28 cellular contexts compared by ENCODE assay signal in genomic region chr16:12294471-12294870, GRCh38.
"Had no signal": no experiment of that assay in that cellular context is flagged by ENCODE, and none has a peak within 500 bp of the region (broad histone marks: within the 10 kb centered on the region; RNA-seq: fewer than 3 reads in every experiment).

No MANE protein-coding gene starts in this region.

- H3K27me3 ChIP-seq: SJSA1 had no signal

- H3K27me3 Mint-ChIP-seq: activated naive CD8-positive, alpha-beta T cell; central memory CD8-positive, alpha-beta T cell had no signal

- ATAC-seq: activated T-cell treated with anti-CD3 and anti-CD28 coated beads, Interleukin-2, amount 50 U/mL, for 4 hours; PC-3; SK-N-SH treated with all-trans-retinoic acid at 6 μM for 48 hours; WTC11 had no signal

- H3K4me3 ChIP-seq: SJSA1 had no signal

- H3K36me3 ChIP-seq: SJSA1 had no signal

- H3K4me1 ChIP-seq: SJSA1 had no signal

- H3K4me3 Mint-ChIP-seq: activated naive CD4-positive, alpha-beta T cell treated with anti-CD3 and anti-CD28 coated beads for 36 hours; activated naive CD8-positive, alpha-beta T cell; activated T-cell treated with anti-CD3 and anti-CD28 coated beads, Interleukin-2, amount 50 U/mL, for 4 hours; brain; central memory CD8-positive, alpha-beta T cell; T-helper 1 cell treated with Interleukin-12 subunit alpha and Interleukin-12 subunit beta and Interleukin-4 antibody, amounts not matched to agents 30 μg/mL and 1 μg/mL, for 36 hours; WTC11 had no signal

- H3K4me1 Mint-ChIP-seq: WTC11 had no signal

- H3K36me3 Mint-ChIP-seq: WTC11 had no signal

- H3K9me3 ChIP-seq: SJSA1 had no signal

- H3K27ac Mint-ChIP-seq: activated naive CD4-positive, alpha-beta T cell treated with anti-CD3 and anti-CD28 coated beads for 36 hours; activated naive CD8-positive, alpha-beta T cell; T-helper 1 cell treated with Interleukin-12 subunit alpha and Interleukin-12 subunit beta and Interleukin-4 antibody, amounts not matched to agents 30 μg/mL and 1 μg/mL, for 36 hours; WTC11 had no signal

- FAIRE-seq: astrocyte, RCC 7860 had no signal

- DNase-seq: activated CD4-positive, alpha-beta T cell treated with anti-CD3 and anti-CD28 coated beads for 48 hours; activated CD4-positive, alpha-beta T cell treated with anti-CD3 and anti-CD28 coated beads, Interleukin-2, amount 50 U/mL, for 4 hours; activated CD4-positive, CD25-positive, alpha-beta regulatory T cell treated with anti-CD3 and anti-CD28 coated beads, Interleukin-2, amount 50 U/mL, for 72 hours; activated CD8-positive, alpha-beta memory T cell treated with anti-CD3 and anti-CD28 coated beads for 24 hours; activated effector memory CD4-positive, alpha-beta T cell treated with anti-CD3 and anti-CD28 coated beads, Interleukin-2, amount 50 U/mL, for 16 hours; activated naive CD4-positive, alpha-beta T cell treated with anti-CD3 and anti-CD28 coated beads for 36 hours; activated T-cell treated with anti-CD3 and anti-CD28 coated beads, Interleukin-2, amount 50 U/mL, for 4 hours; amygdala; Kasumi-1; KBM-7; NCI-H1105 treated with DMSO at 0.1 percent for 48 hours; NCI-H1694; NCI-H2029; NCI-H345; NCI-H510A; NCI-H526 treated with DMSO at 0.1 percent for 48 hours; NCI-H82; PC-3; SHP77 had no signal

- H3K27ac ChIP-seq: SJSA1 had no signal
